In genomic region chr7:35658602-35659201, GRCh38 we compare ENCODE assay signal across 18 cellular contexts. TPM values are rescaled to one million over a fixed set of nuclear protein-coding genes. Genes with fewer than 3 reads are reported as not detected.
DNase-seq lines count a peak whose midpoint lies in the region; ATAC-seq, FAIRE-seq and TF ChIP-seq lines count a peak whose summit lies in the region.
"Had no signal": no experiment of that assay in that cellular context is flagged by ENCODE, and none has a peak within 500 bp of the region (broad histone marks: within the 10 kb centered on the region; RNA-seq: fewer than 3 reads in every experiment).

No MANE protein-coding gene starts in this region.

- no peaks in the 10 kb centered on the region for H3K36me3 ChIP-seq in CD8-positive, alpha-beta T cell (ENCODE audit: insufficient read depth, low read length)
- H3K36me3 ChIP-seq in mucosa of descending colon (ENCODE audit: low read depth) = no peaks in the 10 kb centered on the region
- H3K36me3 ChIP-seq: WERI-Rb-1 had no signal

- H3K27me3 ChIP-seq in CD8-positive, alpha-beta T cell (ENCODE audit: insufficient read depth, low read length) = no peaks in the 10 kb centered on the region
- H3K27me3 ChIP-seq: gastroesophageal sphincter had no signal

- POLR2A ChIA-PET in CD8-positive, alpha-beta T cell (lab: Charles Lee) = interaction anchor here (1.1 kb wide), 1 partner anchor 8 kb away, joined by 5 read pairs; no protein-coding TSS in a partner anchor
- POLR2A ChIA-PET in activated CD4-positive, alpha-beta T cell treated with anti-CD3 and anti-CD28 coated beads, Interleukin-2, amount 10 ng/mL, durations not matched to agents 7 days and 5 days (lab: Charles Lee) = interaction anchor here (0.6 kb wide), 1 partner anchor 143 kb away, joined by 3 read pairs; no protein-coding TSS in a partner anchor

- no peak for ATAC-seq in CD8-positive, alpha-beta T cell
- ATAC-seq in GM19043 (IDR thresholded peaks at IDR 0.05; ENCODE audit: low read depth, unreplicated experiment) = peak; percentile 47
- peak; percentile 74 for ATAC-seq in HG03108 (IDR thresholded peaks at IDR 0.05; ENCODE audit: unreplicated experiment)
- ATAC-seq in mucosa of descending colon = no peak
- ATAC-seq: gastroesophageal sphincter, Panc1 had no signal

- intact Hi-C loops in CD8-positive, alpha-beta T cell (cut with DNase I, micrococcal nuclease) = loop anchor here in 1 of 2 experiments (5.0 kb wide), 1 partner anchor 34 kb away; no protein-coding TSS in a partner anchor
- intact Hi-C loops in mucosa of descending colon (cut with DNase I, micrococcal nuclease) = no loop called here

- no peak overlapping the region for H3K4me3 ChIP-seq in CD8-positive, alpha-beta T cell (ENCODE audit: low read depth, low read length)
- H3K4me3 ChIP-seq in mucosa of descending colon = no peak overlapping the region
- H3K4me3 ChIP-seq: gastroesophageal sphincter had no signal

- H3K4me3 Mint-ChIP-seq in CD8-positive, alpha-beta T cell = no peak overlapping the region
- no peak overlapping the region for H3K4me3 Mint-ChIP-seq in activated CD4-positive, alpha-beta T cell treated with anti-CD3 and anti-CD28 coated beads, Interleukin-2, amount 10 ng/mL, durations not matched to agents 7 days and 5 days

- peaks cover 3% of the 10 kb centered on the region for H3K4me1 ChIP-seq in CD8-positive, alpha-beta T cell (ENCODE audit: insufficient read depth, low read length)
- no peaks in the 10 kb centered on the region for H3K4me1 ChIP-seq in mucosa of descending colon (ENCODE audit: low read depth)
- H3K4me1 ChIP-seq: parathyroid adenoma had no signal

- no peak overlapping the region for H3K27ac ChIP-seq in CD8-positive, alpha-beta T cell (ENCODE audit: low read depth, low read length)
- H3K27ac ChIP-seq: gastroesophageal sphincter, parathyroid adenoma, WERI-Rb-1 had no signal

- peak overlapping the region; percentile 79 for H3K27ac Mint-ChIP-seq in CD8-positive, alpha-beta T cell
- H3K27ac Mint-ChIP-seq in activated CD4-positive, alpha-beta T cell treated with anti-CD3 and anti-CD28 coated beads, Interleukin-2, amount 10 ng/mL, durations not matched to agents 7 days and 5 days = no peak overlapping the region

- peaks cover 1% of the 10 kb centered on the region for H3K9me3 ChIP-seq in CD8-positive, alpha-beta T cell (ENCODE audit: low read length)
- no peaks in the 10 kb centered on the region for H3K9me3 ChIP-seq in mucosa of descending colon

- H3K27me3 Mint-ChIP-seq in CD8-positive, alpha-beta T cell (ENCODE audit: low read depth) = no peaks in the 10 kb centered on the region
- H3K27me3 Mint-ChIP-seq in activated CD4-positive, alpha-beta T cell treated with anti-CD3 and anti-CD28 coated beads, Interleukin-2, amount 10 ng/mL, durations not matched to agents 7 days and 5 days = no peaks in the 10 kb centered on the region

- H3K9me3 Mint-ChIP-seq in CD8-positive, alpha-beta T cell = peaks cover 7% of the 10 kb centered on the region
- H3K9me3 Mint-ChIP-seq in activated CD4-positive, alpha-beta T cell treated with anti-CD3 and anti-CD28 coated beads, Interleukin-2, amount 10 ng/mL, durations not matched to agents 7 days and 5 days = peaks cover 17% of the 10 kb centered on the region

- peak; percentile 38 for FAIRE-seq in islet of Langerhans (lab: Jason Lieb, UNC)
- FAIRE-seq: endothelial cell of umbilical vein had no signal

- CTCF ChIA-PET in CD8-positive, alpha-beta T cell (lab: Charles Lee) = interaction anchor here (0.8 kb wide), 1 partner anchor 248 kb away, joined by 3 read pairs; no protein-coding TSS in a partner anchor
- CTCF ChIA-PET in activated CD4-positive, alpha-beta T cell treated with anti-CD3 and anti-CD28 coated beads, Interleukin-2, amount 10 ng/mL, durations not matched to agents 7 days and 5 days (lab: Charles Lee) = no interaction called here

- H3K4me1 Mint-ChIP-seq in CD8-positive, alpha-beta T cell (ENCODE audit: low read depth) = peaks cover 45% of the 10 kb centered on the region
- peaks cover 24% of the 10 kb centered on the region for H3K4me1 Mint-ChIP-seq in activated CD4-positive, alpha-beta T cell treated with anti-CD3 and anti-CD28 coated beads, Interleukin-2, amount 10 ng/mL, durations not matched to agents 7 days and 5 days

- no peak for TF ChIP-seq CTCF in CD8-positive, alpha-beta T cell (IDR thresholded peaks at IDR 0.05)
- TF ChIP-seq CTCF in mucosa of descending colon (IDR thresholded peaks at IDR 0.05) = no peak

- DNase-seq in CD8-positive, alpha-beta T cell = no peak
- no peak for DNase-seq in NCI-H446 (lab: John Stamatoyannopoulos, UW)
- no peak for DNase-seq in activated CD4-positive, alpha-beta T cell treated with anti-CD3 and anti-CD28 coated beads, Interleukin-2, amount 10 ng/mL, durations not matched to agents 7 days and 5 days
- no peak for DNase-seq in NCI-H82 treated with DMSO at 0.1 percent for 48 hours (lab: John Stamatoyannopoulos, UW; ENCODE audit: unreplicated experiment)
- no peak for DNase-seq in mucosa of descending colon
- DNase-seq: AML-193; cerebellar nuclear complex; NCI-H446 treated with DMSO at 0.1 percent for 48 hours; stimulated activated CD4-positive, alpha-beta T cell treated with anti-CD3 and anti-CD28 coated beads, Interleukin-12 subunit alpha, Interleukin-12 subunit beta, amount 100 ng/mL, for 4 hours; substantia nigra; WERI-Rb-1 had no signal

- H3K36me3 Mint-ChIP-seq in CD8-positive, alpha-beta T cell = peaks cover 70% of the 10 kb centered on the region
- H3K36me3 Mint-ChIP-seq in activated CD4-positive, alpha-beta T cell treated with anti-CD3 and anti-CD28 coated beads, Interleukin-2, amount 10 ng/mL, durations not matched to agents 7 days and 5 days (ENCODE audit: low read depth) = peaks cover 69% of the 10 kb centered on the region

RNA-seq across cellular contexts. Expression of gene HERPUD2, which starts 36.2 kb away (rescaled TPM):
- total RNA-seq in CD8-positive, alpha-beta T cell = 100 to 1,000 TPM; 123 to 134 TPM
- total RNA-seq in activated CD4-positive, alpha-beta T cell treated with anti-CD3 and anti-CD28 coated beads, Interleukin-2, amount 10 ng/mL, durations not matched to agents 7 days and 5 days = 10 to 100 TPM; 40.6 to 45.9 TPM
- total RNA-seq in mucosa of descending colon = 10 to 100 TPM; 23.5 to 41.4 (median 34.7) TPM

Comparison
In these comparisons a context has a peak if more than half of its experiments do, and no peak if none do; other contexts are left out.
1. ATAC-seq: peak in GM19043 (single experiment) and HG03108 (single experiment); none in CD8-positive, alpha-beta T cell (single experiment) and mucosa of descending colon (single experiment).